Comparison of ENCODE assay signal across 34 cellular contexts in the genomic region with DNA sequence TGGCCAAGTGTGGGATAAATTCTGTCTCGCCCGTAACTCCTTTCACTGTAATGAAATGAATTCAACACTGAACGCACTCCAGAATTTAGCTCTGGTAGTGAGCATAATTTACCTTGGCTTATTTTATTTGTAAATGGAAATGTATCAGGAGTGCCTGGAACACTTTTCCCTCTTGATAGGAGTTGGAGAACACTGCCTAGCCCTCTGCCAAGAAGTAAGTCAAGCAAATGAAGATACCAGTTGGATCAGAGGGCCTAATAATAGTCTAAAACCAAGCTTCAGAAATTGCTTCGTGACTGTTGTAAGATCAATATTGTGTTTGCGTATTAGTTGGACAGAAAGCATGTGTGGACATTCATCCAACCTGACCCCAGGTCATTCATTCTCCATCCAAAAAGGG.
"Had no signal": no experiment of that assay in that cellular context is flagged by ENCODE, and none has a peak within 500 bp of the region (broad histone marks: within the 10 kb centered on the region; RNA-seq: fewer than 3 reads in every experiment).

No MANE protein-coding gene starts in this region.

- H3K27me3 Mint-ChIP-seq: activated naive CD8-positive, alpha-beta T cell treated with anti-CD3 and anti-CD28 coated beads for 36 hours; central memory CD8-positive, alpha-beta T cell had no signal

- H3K9ac ChIP-seq: KMS-11 had no signal

- H3K4me3 ChIP-seq: Peyer's patch had no signal

- DNase-seq: activated CD4-positive, alpha-beta memory T cell treated with anti-CD3 and anti-CD28 coated beads, Interleukin-2, amount 10 ng/mL, durations not matched to agents 7 days and 5 days; activated CD4-positive, alpha-beta T cell treated with anti-CD3 and anti-CD28 coated beads for 1 hour; activated CD4-positive, alpha-beta T cell treated with anti-CD3 and anti-CD28 coated beads for 48 hours; activated CD4-positive, CD25-positive, alpha-beta regulatory T cell; activated CD8-positive, alpha-beta memory T cell treated with anti-CD3 and anti-CD28 coated beads for 24 hours; activated CD8-positive, alpha-beta memory T cell treated with anti-CD3 and anti-CD28 coated beads, Interleukin-2, amount 10 ng/mL, durations not matched to agents 7 days and 5 days; activated CD8-positive, alpha-beta memory T cell treated with anti-CD3 and anti-CD28 coated beads, Interleukin-2, amount 50 U/mL, for 48 hours; activated effector memory CD4-positive, alpha-beta T cell treated with Interleukin-2 at 50 U/mL for 16 hours; activated naive CD4-positive, alpha-beta T cell treated with anti-CD3 and anti-CD28 coated beads, Interleukin-2, amount 50 U/mL, for 16 hours; activated naive CD8-positive, alpha-beta T cell treated with anti-CD3 and anti-CD28 coated beads for 36 hours; activated T-cell treated with anti-CD3 and anti-CD28 coated beads, Interleukin-2, amount 50 U/mL, for 48 hours; amniotic stem cell; aorta; brain microvascular endothelial cell; MM.1S; MV-4-11; NCI-H1092; NCI-H1436 treated with DMSO at 0.1 percent for 48 hours; NCI-H1694 treated with DMSO at 0.1 percent for 48 hours; NCI-H2029; NCI-H2171; NCI-H524; NCI-H69; NCI-H82; PC-3; Peyer's patch; RPMI8226; SW 1271; T-helper 1 cell; T-helper 2 cell; T-helper 9 cell had no signal

- H3K27ac Mint-ChIP-seq: activated CD4-positive, alpha-beta memory T cell treated with anti-CD3 and anti-CD28 coated beads, Interleukin-2, amount 10 ng/mL, durations not matched to agents 7 days and 5 days; activated CD8-positive, alpha-beta memory T cell treated with anti-CD3 and anti-CD28 coated beads, Interleukin-2, amount 10 ng/mL, durations not matched to agents 7 days and 5 days; activated naive CD8-positive, alpha-beta T cell treated with anti-CD3 and anti-CD28 coated beads for 36 hours had no signal

- H3K9me3 ChIP-seq: Peyer's patch had no signal

- H3K4me3 Mint-ChIP-seq: activated CD4-positive, alpha-beta memory T cell treated with anti-CD3 and anti-CD28 coated beads, Interleukin-2, amount 10 ng/mL, durations not matched to agents 7 days and 5 days; activated CD8-positive, alpha-beta memory T cell treated with anti-CD3 and anti-CD28 coated beads, Interleukin-2, amount 10 ng/mL, durations not matched to agents 7 days and 5 days; activated naive CD8-positive, alpha-beta T cell treated with anti-CD3 and anti-CD28 coated beads for 36 hours; central memory CD8-positive, alpha-beta T cell had no signal

- H3K9me3 Mint-ChIP-seq: activated CD4-positive, alpha-beta memory T cell treated with anti-CD3 and anti-CD28 coated beads, Interleukin-2, amount 10 ng/mL, durations not matched to agents 7 days and 5 days; activated naive CD8-positive, alpha-beta T cell treated with anti-CD3 and anti-CD28 coated beads for 36 hours; central memory CD8-positive, alpha-beta T cell had no signal

- H3K27ac ChIP-seq: brain microvascular endothelial cell, KMS-11, Peyer's patch, VCaP had no signal

- H3K4me2 ChIP-seq: KMS-11 had no signal

- H3K27me3 ChIP-seq: brain microvascular endothelial cell, Peyer's patch had no signal

- H3K4me1 Mint-ChIP-seq: activated CD4-positive, alpha-beta memory T cell treated with anti-CD3 and anti-CD28 coated beads, Interleukin-2, amount 10 ng/mL, durations not matched to agents 7 days and 5 days; activated CD8-positive, alpha-beta memory T cell treated with anti-CD3 and anti-CD28 coated beads, Interleukin-2, amount 10 ng/mL, durations not matched to agents 7 days and 5 days; activated naive CD8-positive, alpha-beta T cell treated with anti-CD3 and anti-CD28 coated beads for 36 hours; central memory CD8-positive, alpha-beta T cell had no signal

- H3K36me3 ChIP-seq: brain microvascular endothelial cell, Peyer's patch had no signal

- ATAC-seq: activated CD8-positive, alpha-beta memory T cell treated with anti-CD3 and anti-CD28 coated beads, Interleukin-2, amount 10 ng/mL, durations not matched to agents 7 days and 5 days; PC-3 had no signal

- H3K4me1 ChIP-seq: Peyer's patch had no signal

- H3K36me3 Mint-ChIP-seq: activated CD8-positive, alpha-beta memory T cell treated with anti-CD3 and anti-CD28 coated beads, Interleukin-2, amount 10 ng/mL, durations not matched to agents 7 days and 5 days; activated naive CD8-positive, alpha-beta T cell treated with anti-CD3 and anti-CD28 coated beads for 36 hours had no signal
